ENCODE assay signal across 1 cellular context in genomic region chr4:153156263-153156662, GRCh38.
TF ChIP-seq lines count a peak whose summit lies in the region.

No MANE protein-coding gene starts in this region.

TF ChIP-seq in K562, 482 proteins besides CTCF, POLR2A, EP300 and RAD21 (continued from another document):
- TF ChIP-seq PRDM10 (IDR thresholded peaks at IDR 0.05; ENCODE audit: partially characterized antibody) (no peak), VEZF1 (CRISPR knock-in tag; IDR thresholded peaks at IDR 0.05) (peak; percentile 43), JUND (IDR thresholded peaks at IDR 0.05; ENCODE audit: borderline replicate concordance, low read depth, low read length) (peak; percentile 38; the same call in 1 of the 2 replicates), JUND (tag; IDR thresholded peaks at IDR 0.05; ENCODE audit: borderline replicate concordance, low read depth, low read length) (no peak)
